ENCODE assay signal across 1 cellular context in the genomic region with DNA sequence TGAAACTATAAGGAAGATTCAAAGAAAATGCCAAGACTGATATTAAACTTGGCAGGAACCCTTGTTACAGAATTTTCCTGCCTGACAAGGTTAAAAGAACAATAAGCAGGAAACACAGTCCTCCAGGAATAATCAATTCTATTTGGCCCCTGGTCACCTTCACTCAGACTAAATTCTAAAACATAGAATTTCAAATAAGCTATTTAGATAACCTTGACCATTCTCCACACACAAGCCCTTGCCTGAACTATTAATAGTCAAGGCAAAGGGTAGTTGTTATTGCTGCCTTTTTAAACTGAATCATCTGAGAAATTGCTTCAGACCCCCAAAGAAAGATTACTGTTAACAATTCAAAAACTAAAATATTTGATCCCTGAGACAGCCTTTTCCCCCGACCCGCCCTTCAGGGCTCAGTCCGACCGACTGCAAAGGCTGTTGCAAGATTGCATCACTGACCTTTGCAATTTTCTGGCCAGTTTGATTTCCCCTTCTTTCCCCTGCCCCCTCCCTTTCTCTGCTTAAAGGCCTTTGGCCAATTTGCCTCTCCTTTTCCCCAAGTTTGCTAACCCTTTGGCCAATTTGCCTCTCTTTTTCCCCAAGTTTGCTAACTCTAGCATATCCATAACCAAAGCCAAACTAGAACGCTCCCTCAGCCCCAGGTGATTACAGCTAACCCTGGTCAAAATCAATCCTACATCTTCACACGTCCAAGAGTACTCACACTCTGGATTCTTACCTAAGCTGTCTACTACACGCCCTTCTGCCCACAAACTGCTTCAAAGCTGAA.
TF ChIP-seq lines count a peak whose summit lies in the region.

No MANE protein-coding gene starts in this region.

TF ChIP-seq in IMR-90, 13 proteins besides CTCF, POLR2A, EP300 and RAD21:
- no peak for TF ChIP-seq NFE2L2 (IDR thresholded peaks at IDR 0.05; ENCODE audit: low read depth, low read length)
- TF ChIP-seq RCOR1 (IDR thresholded peaks at IDR 0.05; ENCODE audit: insufficient replicate concordance, low read length), result no peak
- 0 out of 2 replicates have a peak, but pooled peaks have one; percentile 22 for TF ChIP-seq CEBPB (IDR thresholded peaks at IDR 0.05; ENCODE audit: low read depth, low read length)
